34 cellular contexts compared by ENCODE assay signal in genomic region chr6:147160593-147160992, GRCh38.
"Had no signal": no experiment of that assay in that cellular context is flagged by ENCODE, and none has a peak within 500 bp of the region (broad histone marks: within the 10 kb centered on the region; RNA-seq: fewer than 3 reads in every experiment).

No MANE protein-coding gene starts in this region.

- H3K9me3 ChIP-seq: ascending aorta, breast epithelium, esophagus squamous epithelium, gastroesophageal sphincter had no signal

- H3K27me3 ChIP-seq: ascending aorta, breast epithelium, cardiac muscle cell, esophagus squamous epithelium, gastroesophageal sphincter had no signal

- DNase-seq: activated B cell treated with CpG ODN at 0.5 μM for 24 hours; activated CD4-positive, alpha-beta T cell treated with anti-CD3 and anti-CD28 coated beads for 48 hours; activated CD4-positive, alpha-beta T cell treated with anti-CD3 and anti-CD28 coated beads, Interleukin-2, amount 50 U/mL, for 1 hour; activated CD4-positive, alpha-beta T cell treated with anti-CD3 and anti-CD28 coated beads, Interleukin-2, amount 50 U/mL, for 48 hours; activated CD8-positive, alpha-beta memory T cell treated with anti-CD3 and anti-CD28 coated beads, Interleukin-2, amount 50 U/mL, for 48 hours; activated gamma-delta T cell; activated naive CD4-positive, alpha-beta T cell; activated naive CD4-positive, alpha-beta T cell treated with anti-CD3 and anti-CD28 coated beads, Interleukin-2, amount 10 ng/mL, durations not matched to agents 7 days and 5 days; activated naive CD8-positive, alpha-beta T cell treated with anti-CD3 and anti-CD28 coated beads, Interleukin-2, amount 10 ng/mL, durations not matched to agents 7 days and 5 days; activated T-cell treated with anti-CD3 and anti-CD28 coated beads for 4 hours; activated T-cell treated with anti-CD3 and anti-CD28 coated beads, Interleukin-2, amount 50 U/mL, for 24 hours; activated T-cell treated with anti-CD3 and anti-CD28 coated beads, Interleukin-2, amount 50 U/mL, for 72 hours; central memory CD4-positive, alpha-beta T cell; cerebellar nuclear complex; dermis blood vessel endothelial cell; effector CD4-positive, alpha-beta T cell; effector memory CD8-positive, alpha-beta T cell; esophagus squamous epithelium; foreskin melanocyte; hippocampal formation; T-helper 1 cell; T-helper 17 cell; T1000; WERI-Rb-1 had no signal

- H3K27ac ChIP-seq: ascending aorta, breast epithelium, cardiac muscle cell, coronary artery, epithelial cell of prostate, esophagus squamous epithelium, gastroesophageal sphincter, WERI-Rb-1 had no signal

- H3K36me3 ChIP-seq: ascending aorta, breast epithelium, cardiac muscle cell, esophagus squamous epithelium, gastroesophageal sphincter, WERI-Rb-1 had no signal

- H3K4me1 ChIP-seq: ascending aorta, breast epithelium, esophagus squamous epithelium, gastroesophageal sphincter had no signal

- FAIRE-seq: endometrium, endothelial cell of umbilical vein had no signal

- H3K4me3 ChIP-seq: ascending aorta, breast epithelium, cardiac muscle cell, coronary artery, esophagus squamous epithelium, gastroesophageal sphincter had no signal

- ATAC-seq: activated CD4-positive, CD25-positive, alpha-beta regulatory T cell treated with anti-CD3 and anti-CD28 coated beads, Interleukin-2, amount 50 U/mL, for 24 hours; activated naive CD4-positive, alpha-beta T cell treated with anti-CD3 and anti-CD28 coated beads, Interleukin-2, amount 50 U/mL, for 72 hours; activated T-cell treated with anti-CD3 and anti-CD28 coated beads, Interleukin-2, amount 50 U/mL, for 72 hours; effector memory CD8-positive, alpha-beta T cell; gastroesophageal sphincter; T-helper 17 cell had no signal
